In genomic region chr16:86962259-86962658, GRCh38 we compare ENCODE assay signal across 1 cellular context.
TF ChIP-seq lines count a peak whose summit lies in the region.

No MANE protein-coding gene starts in this region.

TF ChIP-seq in IMR-90, 13 proteins besides CTCF, POLR2A, EP300 and RAD21 (continued from another document):
- no peak for TF ChIP-seq FOS (IDR thresholded peaks at IDR 0.05; ENCODE audit: low read depth, low read length)
- no peak for TF ChIP-seq BHLHE40 (IDR thresholded peaks at IDR 0.05; ENCODE audit: low read depth, low read length)
- no peak for TF ChIP-seq RFX5 (IDR thresholded peaks at IDR 0.05; ENCODE audit: low read depth, low read length)
- no peak for TF ChIP-seq ELK1 (IDR thresholded peaks at IDR 0.05; ENCODE audit: borderline replicate concordance, low read depth, low read length)
- TF ChIP-seq MAZ (IDR thresholded peaks at IDR 0.05; ENCODE audit: borderline replicate concordance, low read depth, low read length) = no peak
- no peak for TF ChIP-seq SMC3 (IDR thresholded peaks at IDR 0.05; ENCODE audit: low read depth, low read length)
- TF ChIP-seq RCOR1 (IDR thresholded peaks at IDR 0.05; ENCODE audit: insufficient replicate concordance, low read length) = no peak
- no peak for TF ChIP-seq USF2 (IDR thresholded peaks at IDR 0.05; ENCODE audit: low read depth, low read length)
- no peak for TF ChIP-seq CEBPB (IDR thresholded peaks at IDR 0.05; ENCODE audit: low read depth, low read length)
- TF ChIP-seq NFE2L2 (IDR thresholded peaks at IDR 0.05; ENCODE audit: low read depth, low read length) = no peak
- TF ChIP-seq MAFK (IDR thresholded peaks at IDR 0.05; ENCODE audit: low read depth, low read length) = no peak
- no peak for TF ChIP-seq CHD1 (IDR thresholded peaks at IDR 0.05; ENCODE audit: low read depth, low read length)
TF ChIP-seq in IMR-90: peak in this region for 0.
